In the genomic region with DNA sequence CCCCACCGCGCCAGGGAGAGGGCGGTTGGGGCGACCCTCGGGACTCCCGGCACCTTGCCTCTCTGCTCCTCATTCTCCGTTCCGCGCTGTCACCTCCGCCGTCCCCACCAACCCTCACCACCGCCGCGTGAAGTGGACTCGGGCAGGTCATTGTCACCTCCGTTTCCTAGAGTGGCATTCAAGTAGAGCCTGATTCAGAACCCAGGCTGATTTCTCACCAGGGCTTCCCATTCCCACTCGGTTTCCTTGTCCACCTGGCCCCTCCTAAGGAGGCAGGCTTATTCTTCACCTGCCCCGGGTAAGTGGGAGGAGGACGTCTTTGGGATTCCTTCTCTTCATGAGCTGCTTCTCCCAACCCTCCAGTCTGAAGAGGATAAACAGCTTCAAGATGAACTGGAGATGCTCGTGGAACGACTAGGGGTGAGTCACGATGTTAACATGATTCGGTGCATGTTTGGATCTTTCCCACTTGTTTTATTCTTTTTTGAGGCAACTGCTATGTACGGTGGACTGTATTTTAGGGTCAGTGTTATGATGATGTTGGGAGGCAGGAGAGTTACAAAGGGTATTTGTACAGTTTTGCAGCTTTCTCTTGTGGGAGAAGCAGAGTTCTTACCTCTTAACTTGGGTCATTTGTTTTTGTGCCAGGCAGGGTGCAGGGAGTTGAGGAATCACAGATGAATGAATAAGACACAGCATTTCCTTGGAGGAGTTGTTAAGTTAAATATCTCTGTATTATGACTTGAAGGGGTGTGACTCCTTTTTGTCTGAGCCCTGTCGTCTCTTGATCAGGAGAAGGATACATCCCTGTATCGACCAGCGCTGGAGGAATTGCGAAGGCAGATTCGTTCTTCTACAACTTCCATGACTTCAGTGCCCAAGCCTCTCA, we compare ENCODE assay signal across 8 cellular contexts. TPM values are rescaled to one million over a fixed set of nuclear protein-coding genes. Genes with fewer than 3 reads are reported as not detected.
A peak's percentile ranks its signal among the peaks of the same experiment; 100 is the strongest.
DNase-seq lines count a peak whose midpoint lies in the region; ATAC-seq and TF ChIP-seq lines count a peak whose summit lies in the region.

No MANE protein-coding gene starts in this region.

- DNase-seq in AG10803 (ENCODE audit: low read depth): peak; percentile 53
- no peak for DNase-seq in activated naive CD4-positive, alpha-beta T cell treated with anti-CD3 and anti-CD28 coated beads, Interleukin-2, amount 50 U/mL, for 72 hours (ENCODE audit: low spot score in 2 of 2)

- H3K27ac Mint-ChIP-seq in activated naive CD4-positive, alpha-beta T cell treated with anti-CD3 and anti-CD28 coated beads, Interleukin-2, amount 50 U/mL, for 72 hours: peak overlapping the region; percentile 93 to 97

- H3K36me3 Mint-ChIP-seq in activated naive CD4-positive, alpha-beta T cell treated with anti-CD3 and anti-CD28 coated beads, Interleukin-2, amount 50 U/mL, for 72 hours: peaks cover 20 to 25% of the 10 kb centered on the region in 2 donors

- peaks cover 26 to 45% (median 43%) of the 10 kb centered on the region in 5 donors for H3K36me3 ChIP-seq in subcutaneous abdominal adipose tissue (ENCODE audit: control insufficient read depth in 5 of 5, insufficient read depth in 5 of 5, low read length in 5 of 5)

- peak overlapping the region; percentile 65 for H3K27ac ChIP-seq in subcutaneous abdominal adipose tissue (ENCODE audit: low read depth, low read length)

- H3K4me1 ChIP-seq in subcutaneous abdominal adipose tissue (ENCODE audit: control insufficient read depth in 5 of 5, insufficient read depth in 5 of 5, low read length in 5 of 5): peaks cover 9 to 21% (median 18%) of the 10 kb centered on the region in 5 donors

- no peaks in the 10 kb centered on the region for H3K9me3 Mint-ChIP-seq in activated naive CD4-positive, alpha-beta T cell treated with anti-CD3 and anti-CD28 coated beads, Interleukin-2, amount 50 U/mL, for 72 hours

- no peak for TF ChIP-seq CTCF in AG10803 (conservative IDR thresholded peaks at IDR 0.05; ENCODE audit: low read length)

- H3K9me3 ChIP-seq in iPS-18c (ENCODE audit: control insufficient read depth, insufficient read depth, low read length) (peaks cover 2% of the 10 kb centered on the region), subcutaneous abdominal adipose tissue (ENCODE audit: control insufficient read depth in 5 of 5, low read length in 5 of 5) (no peaks in the 10 kb centered on the region)

- peak; percentile 5 for ATAC-seq in HG02852 (IDR thresholded peaks at IDR 0.05; ENCODE audit: unreplicated experiment)
- ATAC-seq in activated naive CD4-positive, alpha-beta T cell treated with anti-CD3 and anti-CD28 coated beads, Interleukin-2, amount 50 U/mL, for 72 hours: no peak
- ATAC-seq in GM21717 (IDR thresholded peaks at IDR 0.05; ENCODE audit: unreplicated experiment): no peak
- no peak for ATAC-seq in HG03457 (IDR thresholded peaks at IDR 0.05; ENCODE audit: unreplicated experiment)
- ATAC-seq in GM21526 (IDR thresholded peaks at IDR 0.05; ENCODE audit: low FRiP score, unreplicated experiment): no peak

- H3K4me3 ChIP-seq in AG10803 (ENCODE audit: low read length): peak overlapping the region; percentile 96
- peak overlapping the region; percentile 86 for H3K4me3 ChIP-seq in iPS-18c (ENCODE audit: insufficient read depth, low read depth, low read length)
- H3K4me3 ChIP-seq in subcutaneous abdominal adipose tissue (ENCODE audit: low read depth in 1 of 5, low read length in 5 of 5): peak overlapping the region; percentile 81 to 96 (median 89)

- H3K9ac ChIP-seq in subcutaneous abdominal adipose tissue (ENCODE audit: low read length in 5 of 5): peak overlapping the region; percentile 50 to 93 (median 81)

- H3K27me3 ChIP-seq in subcutaneous abdominal adipose tissue (ENCODE audit: control insufficient read depth in 5 of 5, insufficient read depth in 4 of 5, low read length in 5 of 5): no peaks in the 10 kb centered on the region

RNA-seq across cellular contexts. Expression of gene PSMD2, which starts 0.7 kb away (rescaled TPM):
- total RNA-seq in activated naive CD4-positive, alpha-beta T cell treated with anti-CD3 and anti-CD28 coated beads, Interleukin-2, amount 50 U/mL, for 72 hours: 100 to 1,000 TPM; 241 to 252 TPM

RNA-seq across cellular contexts. Expression of gene EIF4G1, which starts 14.7 kb away (rescaled TPM):
- 100 to 1,000 TPM; 256 to 376 TPM for total RNA-seq in activated naive CD4-positive, alpha-beta T cell treated with anti-CD3 and anti-CD28 coated beads, Interleukin-2, amount 50 U/mL, for 72 hours

RNA-seq across cellular contexts. Expression of gene ECE2, which starts 23.9 kb away (rescaled TPM):
- under 1 TPM in 1 of 2 donors, not detected in 1; 0.18 TPM for total RNA-seq in activated naive CD4-positive, alpha-beta T cell treated with anti-CD3 and anti-CD28 coated beads, Interleukin-2, amount 50 U/mL, for 72 hours

RNA-seq across cellular contexts. Expression of gene FAM131A, which starts 37.7 kb away (rescaled TPM):
- 1 to 10 TPM; 4.1 to 6.8 TPM for total RNA-seq in activated naive CD4-positive, alpha-beta T cell treated with anti-CD3 and anti-CD28 coated beads, Interleukin-2, amount 50 U/mL, for 72 hours

RNA-seq across cellular contexts. Expression of gene CAMK2N2, which starts 38.4 kb away (rescaled TPM):
- total RNA-seq in activated naive CD4-positive, alpha-beta T cell treated with anti-CD3 and anti-CD28 coated beads, Interleukin-2, amount 50 U/mL, for 72 hours: under 1 TPM; 0.18 to 0.34 TPM
